1 cellular context compared by ENCODE assay signal in the genomic region with DNA sequence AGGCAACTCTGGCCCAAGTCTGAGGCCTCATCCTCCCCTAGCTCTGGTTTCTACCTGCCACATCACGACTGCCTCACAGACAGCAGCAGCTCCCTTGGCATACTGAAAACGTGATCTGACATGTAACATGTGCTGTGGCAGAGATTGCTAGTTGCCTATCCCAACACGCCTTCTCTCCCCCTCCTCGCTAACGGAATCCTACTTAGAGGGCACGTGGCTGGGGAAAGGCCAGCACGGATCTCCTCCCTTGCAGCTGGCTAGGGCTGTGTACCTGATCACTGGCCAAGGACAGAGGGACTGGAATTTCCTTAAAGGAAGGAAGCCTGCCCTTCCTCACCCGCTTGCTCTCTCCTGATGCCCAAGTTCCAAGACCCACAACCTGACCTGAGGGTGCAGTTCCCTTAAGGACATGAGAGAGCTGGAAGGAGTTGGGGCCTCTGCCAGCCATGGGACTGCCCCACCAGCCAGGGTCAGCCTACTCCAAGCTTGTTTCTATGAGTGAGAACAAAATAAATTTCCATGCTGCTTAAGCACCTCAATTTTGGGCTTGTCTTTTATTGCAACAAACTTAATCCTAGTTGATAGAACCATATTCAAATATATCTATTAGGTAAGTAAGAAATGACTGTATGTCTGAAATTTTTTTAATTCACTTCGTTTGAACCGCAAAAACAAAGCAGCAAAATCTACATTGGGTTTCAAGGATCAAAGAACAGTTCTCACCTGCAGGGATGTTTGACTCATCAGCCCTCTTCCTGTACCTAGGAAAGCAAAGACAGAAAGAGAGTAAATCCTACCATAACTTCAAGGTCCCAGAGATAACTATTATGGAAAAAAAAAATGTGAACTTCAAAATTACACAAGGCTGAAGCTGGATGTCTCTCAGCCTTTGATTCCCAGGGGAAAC.
TF ChIP-seq lines count a peak whose summit lies in the region.

No MANE protein-coding gene starts in this region.

TF ChIP-seq in H1, 55 proteins besides CTCF, POLR2A, EP300 and RAD21:
- TF ChIP-seq EZH2 (IDR thresholded peaks at IDR 0.05; ENCODE audit: low read depth, low read length, severe bottlenecking) = no peak
- TF ChIP-seq, protein P1, sequence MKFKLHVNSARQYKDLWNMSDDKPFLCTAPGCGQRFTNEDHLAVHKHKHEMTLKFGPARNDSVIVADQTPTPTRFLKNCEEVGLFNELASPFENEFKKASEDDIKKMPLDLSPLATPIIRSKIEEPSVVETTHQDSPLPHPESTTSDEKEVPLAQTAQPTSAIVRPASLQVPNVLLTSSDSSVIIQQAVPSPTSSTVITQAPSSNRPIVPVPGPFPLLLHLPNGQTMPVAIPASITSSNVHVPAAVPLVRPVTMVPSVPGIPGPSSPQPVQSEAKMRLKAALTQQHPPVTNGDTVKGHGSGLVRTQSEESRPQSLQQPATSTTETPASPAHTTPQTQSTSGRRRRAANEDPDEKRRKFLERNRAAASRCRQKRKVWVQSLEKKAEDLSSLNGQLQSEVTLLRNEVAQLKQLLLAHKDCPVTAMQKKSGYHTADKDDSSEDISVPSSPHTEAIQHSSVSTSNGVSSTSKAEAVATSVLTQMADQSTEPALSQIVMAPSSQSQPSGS (IDR thresholded peaks at IDR 0.05; ENCODE audit: low read length) = no peak
- TF ChIP-seq NRF1 (IDR thresholded peaks at IDR 0.05; ENCODE audit: low read depth, low read length) = no peak
- TF ChIP-seq KDM1A (IDR thresholded peaks at IDR 0.05; ENCODE audit: borderline replicate concordance, low read length) = no peak
- TF ChIP-seq CEBPB (IDR thresholded peaks at IDR 0.05; ENCODE audit: low read depth, low read length) = no peak
- TF ChIP-seq, protein P2, sequence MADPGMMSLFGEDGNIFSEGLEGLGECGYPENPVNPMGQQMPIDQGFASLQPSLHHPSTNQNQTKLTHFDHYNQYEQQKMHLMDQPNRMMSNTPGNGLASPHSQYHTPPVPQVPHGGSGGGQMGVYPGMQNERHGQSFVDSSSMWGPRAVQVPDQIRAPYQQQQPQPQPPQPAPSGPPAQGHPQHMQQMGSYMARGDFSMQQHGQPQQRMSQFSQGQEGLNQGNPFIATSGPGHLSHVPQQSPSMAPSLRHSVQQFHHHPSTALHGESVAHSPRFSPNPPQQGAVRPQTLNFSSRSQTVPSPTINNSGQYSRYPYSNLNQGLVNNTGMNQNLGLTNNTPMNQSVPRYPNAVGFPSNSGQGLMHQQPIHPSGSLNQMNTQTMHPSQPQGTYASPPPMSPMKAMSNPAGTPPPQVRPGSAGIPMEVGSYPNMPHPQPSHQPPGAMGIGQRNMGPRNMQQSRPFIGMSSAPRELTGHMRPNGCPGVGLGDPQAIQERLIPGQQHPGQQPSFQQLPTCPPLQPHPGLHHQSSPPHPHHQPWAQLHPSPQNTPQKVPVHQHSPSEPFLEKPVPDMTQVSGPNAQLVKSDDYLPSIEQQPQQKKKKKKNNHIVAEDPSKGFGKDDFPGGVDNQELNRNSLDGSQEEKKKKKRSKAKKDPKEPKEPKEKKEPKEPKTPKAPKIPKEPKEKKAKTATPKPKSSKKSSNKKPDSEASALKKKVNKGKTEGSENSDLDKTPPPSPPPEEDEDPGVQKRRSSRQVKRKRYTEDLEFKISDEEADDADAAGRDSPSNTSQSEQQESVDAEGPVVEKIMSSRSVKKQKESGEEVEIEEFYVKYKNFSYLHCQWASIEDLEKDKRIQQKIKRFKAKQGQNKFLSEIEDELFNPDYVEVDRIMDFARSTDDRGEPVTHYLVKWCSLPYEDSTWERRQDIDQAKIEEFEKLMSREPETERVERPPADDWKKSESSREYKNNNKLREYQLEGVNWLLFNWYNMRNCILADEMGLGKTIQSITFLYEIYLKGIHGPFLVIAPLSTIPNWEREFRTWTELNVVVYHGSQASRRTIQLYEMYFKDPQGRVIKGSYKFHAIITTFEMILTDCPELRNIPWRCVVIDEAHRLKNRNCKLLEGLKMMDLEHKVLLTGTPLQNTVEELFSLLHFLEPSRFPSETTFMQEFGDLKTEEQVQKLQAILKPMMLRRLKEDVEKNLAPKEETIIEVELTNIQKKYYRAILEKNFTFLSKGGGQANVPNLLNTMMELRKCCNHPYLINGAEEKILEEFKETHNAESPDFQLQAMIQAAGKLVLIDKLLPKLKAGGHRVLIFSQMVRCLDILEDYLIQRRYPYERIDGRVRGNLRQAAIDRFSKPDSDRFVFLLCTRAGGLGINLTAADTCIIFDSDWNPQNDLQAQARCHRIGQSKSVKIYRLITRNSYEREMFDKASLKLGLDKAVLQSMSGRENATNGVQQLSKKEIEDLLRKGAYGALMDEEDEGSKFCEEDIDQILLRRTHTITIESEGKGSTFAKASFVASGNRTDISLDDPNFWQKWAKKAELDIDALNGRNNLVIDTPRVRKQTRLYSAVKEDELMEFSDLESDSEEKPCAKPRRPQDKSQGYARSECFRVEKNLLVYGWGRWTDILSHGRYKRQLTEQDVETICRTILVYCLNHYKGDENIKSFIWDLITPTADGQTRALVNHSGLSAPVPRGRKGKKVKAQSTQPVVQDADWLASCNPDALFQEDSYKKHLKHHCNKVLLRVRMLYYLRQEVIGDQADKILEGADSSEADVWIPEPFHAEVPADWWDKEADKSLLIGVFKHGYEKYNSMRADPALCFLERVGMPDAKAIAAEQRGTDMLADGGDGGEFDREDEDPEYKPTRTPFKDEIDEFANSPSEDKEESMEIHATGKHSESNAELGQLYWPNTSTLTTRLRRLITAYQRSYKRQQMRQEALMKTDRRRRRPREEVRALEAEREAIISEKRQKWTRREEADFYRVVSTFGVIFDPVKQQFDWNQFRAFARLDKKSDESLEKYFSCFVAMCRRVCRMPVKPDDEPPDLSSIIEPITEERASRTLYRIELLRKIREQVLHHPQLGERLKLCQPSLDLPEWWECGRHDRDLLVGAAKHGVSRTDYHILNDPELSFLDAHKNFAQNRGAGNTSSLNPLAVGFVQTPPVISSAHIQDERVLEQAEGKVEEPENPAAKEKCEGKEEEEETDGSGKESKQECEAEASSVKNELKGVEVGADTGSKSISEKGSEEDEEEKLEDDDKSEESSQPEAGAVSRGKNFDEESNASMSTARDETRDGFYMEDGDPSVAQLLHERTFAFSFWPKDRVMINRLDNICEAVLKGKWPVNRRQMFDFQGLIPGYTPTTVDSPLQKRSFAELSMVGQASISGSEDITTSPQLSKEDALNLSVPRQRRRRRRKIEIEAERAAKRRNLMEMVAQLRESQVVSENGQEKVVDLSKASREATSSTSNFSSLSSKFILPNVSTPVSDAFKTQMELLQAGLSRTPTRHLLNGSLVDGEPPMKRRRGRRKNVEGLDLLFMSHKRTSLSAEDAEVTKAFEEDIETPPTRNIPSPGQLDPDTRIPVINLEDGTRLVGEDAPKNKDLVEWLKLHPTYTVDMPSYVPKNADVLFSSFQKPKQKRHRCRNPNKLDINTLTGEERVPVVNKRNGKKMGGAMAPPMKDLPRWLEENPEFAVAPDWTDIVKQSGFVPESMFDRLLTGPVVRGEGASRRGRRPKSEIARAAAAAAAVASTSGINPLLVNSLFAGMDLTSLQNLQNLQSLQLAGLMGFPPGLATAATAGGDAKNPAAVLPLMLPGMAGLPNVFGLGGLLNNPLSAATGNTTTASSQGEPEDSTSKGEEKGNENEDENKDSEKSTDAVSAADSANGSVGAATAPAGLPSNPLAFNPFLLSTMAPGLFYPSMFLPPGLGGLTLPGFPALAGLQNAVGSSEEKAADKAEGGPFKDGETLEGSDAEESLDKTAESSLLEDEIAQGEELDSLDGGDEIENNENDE (IDR thresholded peaks at IDR 0.05; ENCODE audit: insufficient replicate concordance, low read length) = no peak
- TF ChIP-seq BCL11A (IDR thresholded peaks at IDR 0.05; ENCODE audit: low read depth in 2 of 2, low read length in 2 of 2) = no peak
- TF ChIP-seq TAF7 (optimal IDR thresholded peaks at IDR 0.05; ENCODE audit: borderline replicate concordance, low read depth, low read length) = no peak
TF ChIP-seq in H1: peak in this region for 0.
